ENCODE assay signal across 1 cellular context in the genomic region with DNA sequence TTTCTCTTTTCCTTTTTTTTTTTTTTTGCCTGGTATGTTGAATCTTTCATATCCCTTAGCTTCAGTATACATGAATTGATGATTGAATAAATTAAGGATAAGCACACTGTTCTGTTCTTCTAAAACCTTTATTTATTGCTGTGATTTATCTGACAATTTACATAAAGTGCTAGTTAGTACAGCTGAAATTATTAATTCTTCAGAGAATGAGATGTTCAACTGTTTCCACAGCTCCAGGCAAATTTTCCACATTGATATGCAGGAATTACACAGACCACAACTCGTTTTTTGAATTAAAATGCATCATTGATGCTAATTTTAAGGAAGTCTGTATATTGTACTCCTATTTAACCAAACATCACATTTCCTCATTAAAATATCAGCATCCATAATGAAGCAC.
TF ChIP-seq lines count a peak whose summit lies in the region.

No MANE protein-coding gene starts in this region.

TF ChIP-seq in GM23338, 12 proteins besides CTCF, POLR2A, EP300 and RAD21 (continued from another document):
- TF ChIP-seq, protein P1, sequence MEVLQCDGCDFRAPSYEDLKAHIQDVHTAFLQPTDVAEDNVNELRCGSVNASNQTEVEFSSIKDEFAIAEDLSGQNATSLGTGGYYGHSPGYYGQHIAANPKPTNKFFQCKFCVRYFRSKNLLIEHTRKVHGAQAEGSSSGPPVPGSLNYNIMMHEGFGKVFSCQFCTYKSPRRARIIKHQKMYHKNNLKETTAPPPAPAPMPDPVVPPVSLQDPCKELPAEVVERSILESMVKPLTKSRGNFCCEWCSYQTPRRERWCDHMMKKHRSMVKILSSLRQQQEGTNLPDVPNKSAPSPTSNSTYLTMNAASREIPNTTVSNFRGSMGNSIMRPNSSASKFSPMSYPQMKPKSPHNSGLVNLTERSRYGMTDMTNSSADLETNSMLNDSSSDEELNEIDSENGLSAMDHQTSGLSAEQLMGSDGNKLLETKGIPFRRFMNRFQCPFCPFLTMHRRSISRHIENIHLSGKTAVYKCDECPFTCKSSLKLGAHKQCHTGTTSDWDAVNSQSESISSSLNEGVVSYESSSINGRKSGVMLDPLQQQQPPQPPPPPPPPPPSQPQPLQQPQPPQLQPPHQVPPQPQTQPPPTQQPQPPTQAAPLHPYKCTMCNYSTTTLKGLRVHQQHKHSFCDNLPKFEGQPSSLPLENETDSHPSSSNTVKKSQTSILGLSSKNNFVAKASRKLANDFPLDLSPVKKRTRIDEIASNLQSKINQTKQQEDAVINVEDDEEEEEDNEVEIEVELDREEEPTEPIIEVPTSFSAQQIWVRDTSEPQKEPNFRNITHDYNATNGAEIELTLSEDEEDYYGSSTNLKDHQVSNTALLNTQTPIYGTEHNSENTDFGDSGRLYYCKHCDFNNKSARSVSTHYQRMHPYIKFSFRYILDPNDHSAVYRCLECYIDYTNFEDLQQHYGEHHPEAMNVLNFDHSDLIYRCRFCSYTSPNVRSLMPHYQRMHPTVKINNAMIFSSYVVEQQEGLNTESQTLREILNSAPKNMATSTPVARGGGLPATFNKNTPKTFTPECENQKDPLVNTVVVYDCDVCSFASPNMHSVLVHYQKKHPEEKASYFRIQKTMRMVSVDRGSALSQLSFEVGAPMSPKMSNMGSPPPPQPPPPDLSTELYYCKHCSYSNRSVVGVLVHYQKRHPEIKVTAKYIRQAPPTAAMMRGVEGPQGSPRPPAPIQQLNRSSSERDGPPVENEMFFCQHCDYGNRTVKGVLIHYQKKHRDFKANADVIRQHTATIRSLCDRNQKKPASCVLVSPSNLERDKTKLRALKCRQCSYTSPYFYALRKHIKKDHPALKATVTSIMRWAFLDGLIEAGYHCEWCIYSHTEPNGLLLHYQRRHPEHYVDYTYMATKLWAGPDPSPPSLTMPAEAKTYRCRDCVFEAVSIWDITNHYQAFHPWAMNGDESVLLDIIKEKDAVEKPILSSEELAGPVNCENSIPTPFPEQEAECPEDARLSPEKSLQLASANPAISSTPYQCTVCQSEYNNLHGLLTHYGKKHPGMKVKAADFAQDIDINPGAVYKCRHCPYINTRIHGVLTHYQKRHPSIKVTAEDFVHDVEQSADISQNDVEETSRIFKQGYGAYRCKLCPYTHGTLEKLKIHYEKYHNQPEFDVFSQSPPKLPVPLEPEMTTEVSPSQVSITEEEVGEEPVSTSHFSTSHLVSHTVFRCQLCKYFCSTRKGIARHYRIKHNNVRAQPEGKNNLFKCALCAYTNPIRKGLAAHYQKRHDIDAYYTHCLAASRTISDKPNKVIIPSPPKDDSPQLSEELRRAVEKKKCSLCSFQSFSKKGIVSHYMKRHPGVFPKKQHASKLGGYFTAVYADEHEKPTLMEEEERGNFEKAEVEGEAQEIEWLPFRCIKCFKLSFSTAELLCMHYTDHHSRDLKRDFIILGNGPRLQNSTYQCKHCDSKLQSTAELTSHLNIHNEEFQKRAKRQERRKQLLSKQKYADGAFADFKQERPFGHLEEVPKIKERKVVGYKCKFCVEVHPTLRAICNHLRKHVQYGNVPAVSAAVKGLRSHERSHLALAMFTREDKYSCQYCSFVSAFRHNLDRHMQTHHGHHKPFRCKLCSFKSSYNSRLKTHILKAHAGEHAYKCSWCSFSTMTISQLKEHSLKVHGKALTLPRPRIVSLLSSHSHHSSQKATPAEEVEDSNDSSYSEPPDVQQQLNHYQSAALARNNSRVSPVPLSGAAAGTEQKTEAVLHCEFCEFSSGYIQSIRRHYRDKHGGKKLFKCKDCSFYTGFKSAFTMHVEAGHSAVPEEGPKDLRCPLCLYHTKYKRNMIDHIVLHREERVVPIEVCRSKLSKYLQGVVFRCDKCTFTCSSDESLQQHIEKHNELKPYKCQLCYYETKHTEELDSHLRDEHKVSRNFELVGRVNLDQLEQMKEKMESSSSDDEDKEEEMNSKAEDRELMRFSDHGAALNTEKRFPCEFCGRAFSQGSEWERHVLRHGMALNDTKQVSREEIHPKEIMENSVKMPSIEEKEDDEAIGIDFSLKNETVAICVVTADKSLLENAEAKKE (CRISPR knock-in tag; IDR thresholded peaks at IDR 0.05) = no peak
- TF ChIP-seq STAT1 (IDR thresholded peaks at IDR 0.05; ENCODE audit: unreplicated experiment) (no peak), CREB1 (CRISPR knock-in tag; IDR thresholded peaks at IDR 0.05; ENCODE audit: low read depth) (no peak), EZH2phosphoT487 (IDR thresholded peaks at IDR 0.05; ENCODE audit: unreplicated experiment) (no peak), JUNB (IDR thresholded peaks at IDR 0.05; ENCODE audit: unreplicated experiment) (no peak), ZNF114 (CRISPR knock-in tag; IDR thresholded peaks at IDR 0.05) (no peak), POLR2AphosphoS5 (IDR thresholded peaks at IDR 0.05; ENCODE audit: low read depth) (no peak), EZH2 (IDR thresholded peaks at IDR 0.05; ENCODE audit: low read depth, unreplicated experiment) (no peak)
- TF ChIP-seq, protein P2, sequence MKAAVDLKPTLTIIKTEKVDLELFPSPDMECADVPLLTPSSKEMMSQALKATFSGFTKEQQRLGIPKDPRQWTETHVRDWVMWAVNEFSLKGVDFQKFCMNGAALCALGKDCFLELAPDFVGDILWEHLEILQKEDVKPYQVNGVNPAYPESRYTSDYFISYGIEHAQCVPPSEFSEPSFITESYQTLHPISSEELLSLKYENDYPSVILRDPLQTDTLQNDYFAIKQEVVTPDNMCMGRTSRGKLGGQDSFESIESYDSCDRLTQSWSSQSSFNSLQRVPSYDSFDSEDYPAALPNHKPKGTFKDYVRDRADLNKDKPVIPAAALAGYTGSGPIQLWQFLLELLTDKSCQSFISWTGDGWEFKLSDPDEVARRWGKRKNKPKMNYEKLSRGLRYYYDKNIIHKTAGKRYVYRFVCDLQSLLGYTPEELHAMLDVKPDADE (IDR thresholded peaks at IDR 0.05) = no peak
- TF ChIP-seq, protein P3, sequence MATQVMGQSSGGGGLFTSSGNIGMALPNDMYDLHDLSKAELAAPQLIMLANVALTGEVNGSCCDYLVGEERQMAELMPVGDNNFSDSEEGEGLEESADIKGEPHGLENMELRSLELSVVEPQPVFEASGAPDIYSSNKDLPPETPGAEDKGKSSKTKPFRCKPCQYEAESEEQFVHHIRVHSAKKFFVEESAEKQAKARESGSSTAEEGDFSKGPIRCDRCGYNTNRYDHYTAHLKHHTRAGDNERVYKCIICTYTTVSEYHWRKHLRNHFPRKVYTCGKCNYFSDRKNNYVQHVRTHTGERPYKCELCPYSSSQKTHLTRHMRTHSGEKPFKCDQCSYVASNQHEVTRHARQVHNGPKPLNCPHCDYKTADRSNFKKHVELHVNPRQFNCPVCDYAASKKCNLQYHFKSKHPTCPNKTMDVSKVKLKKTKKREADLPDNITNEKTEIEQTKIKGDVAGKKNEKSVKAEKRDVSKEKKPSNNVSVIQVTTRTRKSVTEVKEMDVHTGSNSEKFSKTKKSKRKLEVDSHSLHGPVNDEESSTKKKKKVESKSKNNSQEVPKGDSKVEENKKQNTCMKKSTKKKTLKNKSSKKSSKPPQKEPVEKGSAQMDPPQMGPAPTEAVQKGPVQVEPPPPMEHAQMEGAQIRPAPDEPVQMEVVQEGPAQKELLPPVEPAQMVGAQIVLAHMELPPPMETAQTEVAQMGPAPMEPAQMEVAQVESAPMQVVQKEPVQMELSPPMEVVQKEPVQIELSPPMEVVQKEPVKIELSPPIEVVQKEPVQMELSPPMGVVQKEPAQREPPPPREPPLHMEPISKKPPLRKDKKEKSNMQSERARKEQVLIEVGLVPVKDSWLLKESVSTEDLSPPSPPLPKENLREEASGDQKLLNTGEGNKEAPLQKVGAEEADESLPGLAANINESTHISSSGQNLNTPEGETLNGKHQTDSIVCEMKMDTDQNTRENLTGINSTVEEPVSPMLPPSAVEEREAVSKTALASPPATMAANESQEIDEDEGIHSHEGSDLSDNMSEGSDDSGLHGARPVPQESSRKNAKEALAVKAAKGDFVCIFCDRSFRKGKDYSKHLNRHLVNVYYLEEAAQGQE (IDR thresholded peaks at IDR 0.05; ENCODE audit: unreplicated experiment) = no peak
